In genomic region chr4:26732356-26732755, GRCh38 we compare ENCODE assay signal across 1 cellular context.
TF ChIP-seq lines count a peak whose summit lies in the region.

No MANE protein-coding gene starts in this region.

TF ChIP-seq in IMR-90, 13 proteins besides CTCF, POLR2A, EP300 and RAD21:
- no peak for TF ChIP-seq MXI1 (IDR thresholded peaks at IDR 0.05; ENCODE audit: borderline replicate concordance, low read depth, low read length)
- TF ChIP-seq FOS (IDR thresholded peaks at IDR 0.05; ENCODE audit: low read depth, low read length), result no peak
- TF ChIP-seq SMC3 (IDR thresholded peaks at IDR 0.05; ENCODE audit: low read depth, low read length), result no peak
- no peak for TF ChIP-seq RCOR1 (IDR thresholded peaks at IDR 0.05; ENCODE audit: insufficient replicate concordance, low read length)
- no peak for TF ChIP-seq MAZ (IDR thresholded peaks at IDR 0.05; ENCODE audit: borderline replicate concordance, low read depth, low read length)
- no peak for TF ChIP-seq NFE2L2 (IDR thresholded peaks at IDR 0.05; ENCODE audit: low read depth, low read length)
- no peak for TF ChIP-seq USF2 (IDR thresholded peaks at IDR 0.05; ENCODE audit: low read depth, low read length)
- no peak for TF ChIP-seq RFX5 (IDR thresholded peaks at IDR 0.05; ENCODE audit: low read depth, low read length)
- TF ChIP-seq CHD1 (IDR thresholded peaks at IDR 0.05; ENCODE audit: low read depth, low read length), result no peak
- TF ChIP-seq CEBPB (IDR thresholded peaks at IDR 0.05; ENCODE audit: low read depth, low read length), result no peak
- no peak for TF ChIP-seq MAFK (IDR thresholded peaks at IDR 0.05; ENCODE audit: low read depth, low read length)
- no peak for TF ChIP-seq BHLHE40 (IDR thresholded peaks at IDR 0.05; ENCODE audit: low read depth, low read length)
- no peak for TF ChIP-seq ELK1 (IDR thresholded peaks at IDR 0.05; ENCODE audit: borderline replicate concordance, low read depth, low read length)
